Comparison of ENCODE assay signal across 8 cellular contexts in the genomic region with DNA sequence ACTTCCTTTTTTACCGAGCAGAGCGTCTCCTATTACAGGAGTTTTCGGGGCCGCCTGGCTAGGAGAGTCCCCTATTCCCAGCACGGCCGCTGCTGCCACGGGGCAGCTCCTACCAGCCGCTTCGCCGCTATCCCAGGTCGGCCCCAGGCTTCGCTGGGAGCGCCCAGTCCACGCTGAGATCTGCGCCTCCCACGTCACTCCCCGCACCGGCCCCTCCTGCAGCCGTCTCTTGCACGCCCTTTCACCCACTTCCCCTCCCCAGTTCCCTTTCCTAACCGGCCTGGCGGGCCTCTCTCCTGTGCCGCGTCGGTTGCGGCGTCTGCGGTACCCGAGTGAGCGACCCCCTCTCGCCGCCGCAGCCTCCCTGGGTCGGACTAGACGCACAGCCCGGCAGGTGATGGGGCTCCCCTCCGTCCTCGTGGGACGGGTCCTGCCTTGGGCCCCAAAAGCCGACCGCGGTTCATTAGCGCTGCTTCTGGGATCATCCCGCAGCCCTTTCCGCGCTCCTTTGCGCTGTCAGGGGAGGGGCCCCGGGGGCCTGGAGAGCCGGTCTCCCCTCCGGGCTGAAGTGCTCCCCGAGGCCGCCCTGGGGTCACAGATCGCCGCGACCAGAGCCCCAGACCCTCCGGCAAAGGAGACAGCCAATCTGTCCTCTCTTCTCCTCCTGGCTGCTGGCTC.
DNase-seq lines count a peak whose midpoint lies in the region; ATAC-seq and TF ChIP-seq lines count a peak whose summit lies in the region.

No MANE protein-coding gene starts in this region.

- peak; percentile 73 for TF ChIP-seq POLR2A in erythroblast (IDR thresholded peaks at IDR 0.05; ENCODE audit: low read length)

- peak; percentile 31 for ATAC-seq in GM21381 (IDR thresholded peaks at IDR 0.05; ENCODE audit: unreplicated experiment)

- DNase-seq in CD1c-positive myeloid dendritic cell (ENCODE audit: extremely low spot score) (peak; percentile 87), NCI-H146 (lab: John Stamatoyannopoulos, UW) (peak; percentile 45), erythroblast (lab: John Stamatoyannopoulos, UW) (no peak), pons (ENCODE audit: low spot score) (peak; percentile 28), NCI-H446 (lab: John Stamatoyannopoulos, UW) (no peak), NCI-H226 (no peak)
- DNase-seq in activated CD4-positive, alpha-beta T cell treated with anti-CD3 and anti-CD28 coated beads, Interleukin-2, amount 50 U/mL, for 1 hour: peak; percentile 58

Comparison
In these comparisons a context has a peak if more than half of its experiments do, and no peak if none do; other contexts are left out.
1. DNase-seq: peak in CD1c-positive myeloid dendritic cell (single experiment), NCI-H146 (single experiment), activated CD4-positive, alpha-beta T cell treated with anti-CD3 and anti-CD28 coated beads, Interleukin-2, amount 50 U/mL, for 1 hour (single experiment) and pons (single experiment); none in erythroblast (0 of 2), NCI-H446 (0 of 2) and NCI-H226 (single experiment).